20 cellular contexts compared by ENCODE assay signal in the genomic region with DNA sequence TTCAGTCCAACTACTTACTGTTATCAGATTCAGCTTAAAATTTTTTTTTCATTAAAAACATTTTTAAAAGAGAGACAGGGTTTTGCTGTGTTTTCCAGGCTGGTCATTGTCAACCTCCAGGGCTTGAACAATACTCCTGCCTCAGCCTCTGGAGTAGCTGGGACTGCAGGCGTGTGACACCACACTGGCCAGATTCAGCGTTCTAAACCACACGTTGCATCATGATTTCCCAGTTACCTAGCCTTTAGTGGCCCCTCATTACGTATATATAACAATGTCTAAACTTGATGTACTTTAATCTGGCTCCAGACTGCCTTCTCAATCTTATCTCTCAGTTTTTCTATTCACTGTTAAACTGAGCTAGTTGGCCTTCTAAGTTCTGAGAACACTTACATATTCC.
DNase-seq lines count a peak whose midpoint lies in the region; ATAC-seq and TF ChIP-seq lines count a peak whose summit lies in the region.
"Had no signal": no experiment of that assay in that cellular context is flagged by ENCODE, and none has a peak within 500 bp of the region (broad histone marks: within the 10 kb centered on the region; RNA-seq: fewer than 3 reads in every experiment).

No MANE protein-coding gene starts in this region.

- H3K4me1 Mint-ChIP-seq in T-helper 17 cell: peaks cover 4% of the 10 kb centered on the region
- H3K4me1 Mint-ChIP-seq in CD8-positive, alpha-beta T cell (ENCODE audit: low read depth): no peaks in the 10 kb centered on the region
- H3K4me1 Mint-ChIP-seq: nephron progenitor cell had no signal

- H3K9me3 ChIP-seq in left ventricle myocardium inferior (replicated peaks) (no peaks in the 10 kb centered on the region), right atrium auricular region (no peaks in the 10 kb centered on the region), T-helper 17 cell (ENCODE audit: control insufficient read depth, low read length, poor library complexity, severe bottlenecking) (no peaks in the 10 kb centered on the region)
- no peaks in the 10 kb centered on the region for H3K9me3 ChIP-seq in CD8-positive, alpha-beta T cell (ENCODE audit: low read length)
- H3K9me3 ChIP-seq: esophagus muscularis mucosa had no signal

- H3K4me1 ChIP-seq in left ventricle myocardium inferior (peaks cover 26% of the 10 kb centered on the region), right atrium auricular region (peaks cover 0 to 18% of the 10 kb centered on the region in 2 donors)
- H3K4me1 ChIP-seq in CD8-positive, alpha-beta T cell (ENCODE audit: insufficient read depth, low read length): no peaks in the 10 kb centered on the region

- H3K27ac ChIP-seq in left ventricle myocardium inferior (replicated peaks): peak overlapping the region; percentile 37
- H3K27ac ChIP-seq in right atrium auricular region: peak overlapping the region in 1 of 2 donors; percentile 52
- no peak overlapping the region for H3K27ac ChIP-seq in CD8-positive, alpha-beta T cell (ENCODE audit: low read depth, low read length)
- H3K27ac ChIP-seq: esophagus muscularis mucosa, skin epidermis had no signal

- TF ChIP-seq CTCF in left ventricle myocardium inferior (IDR thresholded peaks at IDR 0.05; ENCODE audit: borderline replicate concordance) (no peak), right atrium auricular region (IDR thresholded peaks at IDR 0.05) (no peak), NB4 (IDR thresholded peaks at IDR 0.05; ENCODE audit: low read depth, low read length) (no peak)
- TF ChIP-seq CTCF in CD8-positive, alpha-beta T cell (IDR thresholded peaks at IDR 0.05): no peak

- DNase-seq in left ventricle myocardium inferior (no peak), right atrium auricular region (ENCODE audit: low spot score) (no peak), NB4 (ENCODE audit: low read depth) (peak; percentile 70), NCI-H2171 (lab: John Stamatoyannopoulos, UW) (no peak), T-helper 17 cell (no peak)
- DNase-seq in stimulated activated CD4-positive, alpha-beta T cell treated with anti-CD3 and anti-CD28 coated beads, Interleukin-12 subunit alpha, Interleukin-12 subunit beta, amount 100 ng/mL, for 4 hours: no peak
- no peak for DNase-seq in CD8-positive, alpha-beta T cell
- DNase-seq: ACHN; activated CD4-positive, CD25-positive, alpha-beta regulatory T cell treated with anti-CD3 and anti-CD28 coated beads, Interleukin-2, amount 50 U/mL, for 72 hours; DMS153; effector memory CD4-positive, alpha-beta T cell; NCI-H1092; NCI-H2081; NCI-H510A; nephron progenitor cell; stimulated activated CD4-positive, alpha-beta T cell treated with anti-CD3 and anti-CD28 coated beads, Interleukin-4, amount 100 ng/mL, for 1 hour had no signal

- H3K36me3 ChIP-seq in left ventricle myocardium inferior (no peaks in the 10 kb centered on the region), right atrium auricular region (no peaks in the 10 kb centered on the region)
- no peaks in the 10 kb centered on the region for H3K36me3 ChIP-seq in CD8-positive, alpha-beta T cell (ENCODE audit: insufficient read depth, low read length)
- H3K36me3 ChIP-seq: esophagus muscularis mucosa had no signal

- no peak for TF ChIP-seq POLR2A in NB4 (IDR thresholded peaks at IDR 0.05; ENCODE audit: extremely low read depth, insufficient read length)

- H3K9me3 Mint-ChIP-seq in CD8-positive, alpha-beta T cell: no peaks in the 10 kb centered on the region
- H3K9me3 Mint-ChIP-seq: activated naive CD4-positive, alpha-beta T cell treated with anti-CD3 and anti-CD28 coated beads, Interleukin-2, amount 50 U/mL, for 72 hours; nephron progenitor cell had no signal

- H3K36me3 Mint-ChIP-seq in T-helper 17 cell (ENCODE audit: low read depth): peaks cover 2% of the 10 kb centered on the region
- peaks cover 2% of the 10 kb centered on the region for H3K36me3 Mint-ChIP-seq in CD8-positive, alpha-beta T cell
- H3K36me3 Mint-ChIP-seq: activated naive CD4-positive, alpha-beta T cell treated with anti-CD3 and anti-CD28 coated beads, Interleukin-2, amount 50 U/mL, for 72 hours had no signal

- POLR2A ChIA-PET in CD8-positive, alpha-beta T cell (lab: Charles Lee): interaction anchor here (0.6 kb wide), 1 partner anchor 129 kb away, joined by 3 read pairs; no protein-coding TSS in a partner anchor

- ATAC-seq in HG02678 (IDR thresholded peaks at IDR 0.05; ENCODE audit: unreplicated experiment): peak; percentile 19
- no peak for ATAC-seq in T-helper 17 cell
- no peak for ATAC-seq in CD8-positive, alpha-beta T cell
- ATAC-seq: activated naive CD4-positive, alpha-beta T cell treated with anti-CD3 and anti-CD28 coated beads, Interleukin-2, amount 50 U/mL, for 72 hours had no signal

- intact Hi-C loops in left ventricle myocardium inferior (cut with micrococcal nuclease): loop anchor here (5.0 kb wide), 1 partner anchor 417 kb away; no protein-coding TSS in a partner anchor
- intact Hi-C loops in CD8-positive, alpha-beta T cell (cut with DNase I, micrococcal nuclease): no loop called here

- no peak overlapping the region for H3K27ac Mint-ChIP-seq in T-helper 17 cell
- H3K27ac Mint-ChIP-seq in CD8-positive, alpha-beta T cell: no peak overlapping the region
- H3K27ac Mint-ChIP-seq: activated naive CD4-positive, alpha-beta T cell treated with anti-CD3 and anti-CD28 coated beads, Interleukin-2, amount 50 U/mL, for 72 hours; nephron progenitor cell had no signal

- no peaks in the 10 kb centered on the region for H3K27me3 Mint-ChIP-seq in T-helper 17 cell
- H3K27me3 Mint-ChIP-seq in CD8-positive, alpha-beta T cell (ENCODE audit: low read depth): no peaks in the 10 kb centered on the region

- no peaks in the 10 kb centered on the region for H3K27me3 ChIP-seq in left ventricle myocardium inferior (ENCODE audit: low read depth)
- no peaks in the 10 kb centered on the region for H3K27me3 ChIP-seq in right atrium auricular region
- no peaks in the 10 kb centered on the region for H3K27me3 ChIP-seq in CD8-positive, alpha-beta T cell (ENCODE audit: insufficient read depth, low read length)
- H3K27me3 ChIP-seq: esophagus muscularis mucosa had no signal

- CTCF ChIA-PET in CD8-positive, alpha-beta T cell (lab: Charles Lee): interaction anchor here (2.0 to 4.1 kb wide), 2 partner anchors 13 to 417 kb away, joined by 6 to 45 read pairs; no protein-coding TSS in a partner anchor

- H3K4me3 ChIP-seq in left ventricle myocardium inferior (no peak overlapping the region), right atrium auricular region (no peak overlapping the region), NB4 (ENCODE audit: low read depth, low read length) (no peak overlapping the region)
- no peak overlapping the region for H3K4me3 ChIP-seq in CD8-positive, alpha-beta T cell (ENCODE audit: low read depth, low read length)
- H3K4me3 ChIP-seq: esophagus muscularis mucosa, skin epidermis had no signal

- H3K4me3 Mint-ChIP-seq in T-helper 17 cell: no peak overlapping the region
- H3K4me3 Mint-ChIP-seq in CD8-positive, alpha-beta T cell: no peak overlapping the region
- H3K4me3 Mint-ChIP-seq: nephron progenitor cell had no signal
